In genomic region chr12:92668739-92669138, GRCh38 we compare ENCODE assay signal across 28 cellular contexts. TPM values are rescaled to one million over a fixed set of nuclear protein-coding genes. Genes with fewer than 3 reads are reported as not detected.
"Had no signal": no experiment of that assay in that cellular context is flagged by ENCODE, and none has a peak within 500 bp of the region (broad histone marks: within the 10 kb centered on the region; RNA-seq: fewer than 3 reads in every experiment).

No MANE protein-coding gene starts in this region.

- DNase-seq: natural killer cell; occipital lobe; ovary; posterior cingulate gyrus; psoas muscle; right cardiac atrium; right lobe of liver; spleen; stimulated activated CD4-positive, alpha-beta T cell treated with anti-CD3 and anti-CD28 coated beads, Interleukin-12 subunit alpha, Interleukin-12 subunit beta, amount 100 ng/mL, for 4 hours; stimulated activated CD4-positive, alpha-beta T cell treated with anti-CD3 and anti-CD28 coated beads, Interleukin-1b, Interleukin-23, amount 100 ng/mL, for 48 hours; stimulated activated CD4-positive, alpha-beta T cell treated with anti-CD3 and anti-CD28 coated beads, Interleukin-4, amount 100 ng/mL, for 24 hours; stimulated activated naive B cell treated with anti-CD40 and anti-IgM and Interleukin-4, amounts not matched to agents 10 μg/mL and 1 μg/mL and 100 μg/mL, for 72 hours; stimulated activated naive CD4-positive, alpha-beta T cell treated with Interleukin-2 at 50 U/mL for 16 hours; stomach; thyroid gland; trophoblast cell; upper lobe of left lung had no signal

- H3K4me3 ChIP-seq: neural progenitor cell, ovary, psoas muscle, right lobe of liver, skin epidermis, smooth muscle cell, spleen, stomach, thoracic aorta, thyroid gland, tibial nerve, upper lobe of left lung, vagina had no signal

- H3K9me3 ChIP-seq: ovary, psoas muscle, right lobe of liver, spleen, stomach, thoracic aorta, thyroid gland, tibial nerve, upper lobe of left lung, vagina had no signal

- H2AFZ ChIP-seq: neural progenitor cell, parathyroid adenoma had no signal

- H3K36me3 ChIP-seq: neural progenitor cell, ovary, right lobe of liver, spleen, stomach, thoracic aorta, thyroid gland, tibial nerve, upper lobe of left lung, vagina had no signal

- H3K79me2 ChIP-seq: parathyroid adenoma had no signal

- ATAC-seq: natural killer cell; psoas muscle; right lobe of liver; stimulated activated effector memory CD8-positive, alpha-beta T cell treated with anti-CD3 and anti-CD28 coated beads, Interleukin-12 subunit alpha, Interleukin-12 subunit beta, amount 100 ng/mL, for 72 hours; stimulated activated naive B cell treated with anti-CD40 and anti-IgM and Interleukin-4, amounts not matched to agents 10 μg/mL and 1 μg/mL and 100 μg/mL, for 72 hours had no signal

- H3K27ac ChIP-seq: neural progenitor cell, ovary, parathyroid adenoma, psoas muscle, right lobe of liver, skin epidermis, spleen, stomach, thoracic aorta, thyroid gland, tibial nerve, upper lobe of left lung, vagina had no signal

- H3K9ac ChIP-seq: neural progenitor cell, parathyroid adenoma had no signal

- H3K27me3 ChIP-seq: neural progenitor cell, ovary, right lobe of liver, spleen, stomach, thyroid gland, tibial nerve, upper lobe of left lung, vagina had no signal

- H3K4me1 ChIP-seq: neural progenitor cell, parathyroid adenoma, psoas muscle, right lobe of liver, spleen, stomach, thyroid gland, tibial nerve, upper lobe of left lung, vagina had no signal

- H3K4me2 ChIP-seq: neural progenitor cell, smooth muscle cell had no signal

RNA-seq across cellular contexts. Expression of gene PLEKHG7, which starts 34.0 kb away (rescaled TPM):
- total RNA-seq: occipital lobe, osteoblast, psoas muscle, right cardiac atrium, smooth muscle cell, subcutaneous adipose tissue, temporal lobe, thoracic aorta, thyroid gland, vagina had no signal
